Comparison of ENCODE assay signal across 30 cellular contexts in genomic region chr5:124463840-124464239, GRCh38.
"Had no signal": no experiment of that assay in that cellular context is flagged by ENCODE, and none has a peak within 500 bp of the region (broad histone marks: within the 10 kb centered on the region; RNA-seq: fewer than 3 reads in every experiment).

No MANE protein-coding gene starts in this region.

- FAIRE-seq: bronchial epithelial cell had no signal

- H3K36me3 Mint-ChIP-seq: activated CD4-positive, alpha-beta memory T cell treated with anti-CD3 and anti-CD28 coated beads for 36 hours; activated CD8-positive, alpha-beta memory T cell treated with anti-CD3 and anti-CD28 coated beads, Interleukin-2, amount 10 ng/mL, durations not matched to agents 7 days and 5 days; activated naive CD4-positive, alpha-beta T cell treated with anti-CD3 and anti-CD28 coated beads, Interleukin-2, amount 50 U/mL, for 24 hours; activated naive CD8-positive, alpha-beta T cell treated with anti-CD3 and anti-CD28 coated beads for 36 hours had no signal

- DNase-seq: activated CD4-positive, alpha-beta memory T cell treated with anti-CD3 and anti-CD28 coated beads for 36 hours; activated CD4-positive, alpha-beta T cell treated with anti-CD3 and anti-CD28 coated beads for 36 hours; activated CD4-positive, alpha-beta T cell treated with anti-CD3 and anti-CD28 coated beads, Interleukin-2, amount 10 ng/mL, durations not matched to agents 24 days and 14 days; activated CD4-positive, CD25-positive, alpha-beta regulatory T cell; activated CD4-positive, CD25-positive, alpha-beta regulatory T cell treated with anti-CD3 and anti-CD28 coated beads, Interleukin-2, amount 50 U/mL, for 72 hours; activated CD8-positive, alpha-beta memory T cell treated with anti-CD3 and anti-CD28 coated beads, Interleukin-2, amount 10 ng/mL, durations not matched to agents 7 days and 5 days; activated CD8-positive, alpha-beta memory T cell treated with anti-CD3 and anti-CD28 coated beads, Interleukin-2, amount 50 U/mL, for 4 hours; activated CD8-positive, alpha-beta T cell treated with anti-CD3 and anti-CD28 coated beads, Interleukin-2, amount 10 ng/mL, durations not matched to agents 7 days and 5 days; activated effector memory CD4-positive, alpha-beta T cell treated with anti-CD3 and anti-CD28 coated beads, Interleukin-2, amount 50 U/mL, for 16 hours; activated naive CD4-positive, alpha-beta T cell treated with anti-CD3 and anti-CD28 coated beads for 36 hours; activated naive CD8-positive, alpha-beta T cell treated with anti-CD3 and anti-CD28 coated beads for 36 hours; activated naive CD8-positive, alpha-beta T cell treated with anti-CD3 and anti-CD28 coated beads, Interleukin-2, amount 50 U/mL, for 24 hours; activated T-cell treated with anti-CD3 and anti-CD28 coated beads, Interleukin-2, amount 50 U/mL, for 24 hours; adrenal gland; amygdala; aorta; brain microvascular endothelial cell; cortex of kidney; dermis blood vessel endothelial cell; effector CD4-positive, alpha-beta T cell; effector memory CD8-positive, alpha-beta T cell; erythroblast; foreskin keratinocyte; gastrocnemius medialis; T-helper 2 cell had no signal

- H3K27ac Mint-ChIP-seq: activated CD4-positive, alpha-beta memory T cell treated with anti-CD3 and anti-CD28 coated beads for 36 hours; activated CD4-positive, alpha-beta T cell treated with anti-CD3 and anti-CD28 coated beads for 36 hours; activated CD4-positive, alpha-beta T cell treated with anti-CD3 and anti-CD28 coated beads, Interleukin-2, amount 10 ng/mL, durations not matched to agents 24 days and 14 days; activated CD8-positive, alpha-beta memory T cell treated with anti-CD3 and anti-CD28 coated beads, Interleukin-2, amount 10 ng/mL, durations not matched to agents 7 days and 5 days; activated CD8-positive, alpha-beta T cell treated with anti-CD3 and anti-CD28 coated beads, Interleukin-2, amount 10 ng/mL, durations not matched to agents 7 days and 5 days; activated naive CD4-positive, alpha-beta T cell treated with anti-CD3 and anti-CD28 coated beads for 36 hours; activated naive CD4-positive, alpha-beta T cell treated with anti-CD3 and anti-CD28 coated beads, Interleukin-2, amount 50 U/mL, for 24 hours; activated naive CD8-positive, alpha-beta T cell treated with anti-CD3 and anti-CD28 coated beads for 36 hours; activated naive CD8-positive, alpha-beta T cell treated with anti-CD3 and anti-CD28 coated beads, Interleukin-2, amount 50 U/mL, for 24 hours; activated T-cell treated with anti-CD3 and anti-CD28 coated beads, Interleukin-2, amount 50 U/mL, for 24 hours; activated T-helper 2 cell treated with anti-CD3 and anti-CD28 coated beads, Interferon-gamma antibody, Interleukin-2, Interleukin-4, amounts not matched to agents 10 μg/mL and 5 μg/mL and 100 μg/mL, durations not matched to agents 14 hours and 24 hours and 36 hours; effector memory CD8-positive, alpha-beta T cell had no signal

- H3K27ac ChIP-seq: adrenal gland, brain microvascular endothelial cell, esophagus muscularis mucosa, foreskin keratinocyte, gastrocnemius medialis had no signal

- H3K9me3 ChIP-seq: adrenal gland, esophagus muscularis mucosa, gastrocnemius medialis had no signal

- H3K4me3 ChIP-seq: adrenal gland, esophagus muscularis mucosa, gastrocnemius medialis had no signal

- H3K36me3 ChIP-seq: adrenal gland, brain microvascular endothelial cell, esophagus muscularis mucosa, gastrocnemius medialis had no signal

- H3K4me1 Mint-ChIP-seq: activated CD4-positive, alpha-beta T cell treated with anti-CD3 and anti-CD28 coated beads for 36 hours; activated CD4-positive, alpha-beta T cell treated with anti-CD3 and anti-CD28 coated beads, Interleukin-2, amount 10 ng/mL, durations not matched to agents 24 days and 14 days; activated CD8-positive, alpha-beta memory T cell treated with anti-CD3 and anti-CD28 coated beads, Interleukin-2, amount 10 ng/mL, durations not matched to agents 7 days and 5 days; activated naive CD4-positive, alpha-beta T cell treated with anti-CD3 and anti-CD28 coated beads, Interleukin-2, amount 50 U/mL, for 24 hours; activated naive CD8-positive, alpha-beta T cell treated with anti-CD3 and anti-CD28 coated beads for 36 hours; central memory CD8-positive, alpha-beta T cell had no signal

- H3K27me3 Mint-ChIP-seq: activated CD4-positive, alpha-beta memory T cell treated with anti-CD3 and anti-CD28 coated beads for 36 hours; activated CD4-positive, alpha-beta T cell treated with anti-CD3 and anti-CD28 coated beads, Interleukin-2, amount 10 ng/mL, durations not matched to agents 24 days and 14 days; activated CD8-positive, alpha-beta memory T cell treated with anti-CD3 and anti-CD28 coated beads, Interleukin-2, amount 10 ng/mL, durations not matched to agents 7 days and 5 days; activated naive CD8-positive, alpha-beta T cell treated with anti-CD3 and anti-CD28 coated beads, Interleukin-2, amount 50 U/mL, for 24 hours; activated T-cell treated with anti-CD3 and anti-CD28 coated beads, Interleukin-2, amount 50 U/mL, for 24 hours; central memory CD8-positive, alpha-beta T cell; effector memory CD8-positive, alpha-beta T cell had no signal

- H3K4me3 Mint-ChIP-seq: activated CD4-positive, alpha-beta memory T cell treated with anti-CD3 and anti-CD28 coated beads for 36 hours; activated CD4-positive, alpha-beta T cell treated with anti-CD3 and anti-CD28 coated beads for 36 hours; activated CD4-positive, alpha-beta T cell treated with anti-CD3 and anti-CD28 coated beads, Interleukin-2, amount 10 ng/mL, durations not matched to agents 24 days and 14 days; activated CD8-positive, alpha-beta memory T cell treated with anti-CD3 and anti-CD28 coated beads, Interleukin-2, amount 10 ng/mL, durations not matched to agents 7 days and 5 days; activated CD8-positive, alpha-beta T cell treated with anti-CD3 and anti-CD28 coated beads, Interleukin-2, amount 10 ng/mL, durations not matched to agents 7 days and 5 days; activated naive CD4-positive, alpha-beta T cell treated with anti-CD3 and anti-CD28 coated beads for 36 hours; activated naive CD4-positive, alpha-beta T cell treated with anti-CD3 and anti-CD28 coated beads, Interleukin-2, amount 50 U/mL, for 24 hours; activated naive CD8-positive, alpha-beta T cell treated with anti-CD3 and anti-CD28 coated beads for 36 hours; activated naive CD8-positive, alpha-beta T cell treated with anti-CD3 and anti-CD28 coated beads, Interleukin-2, amount 50 U/mL, for 24 hours; activated T-cell treated with anti-CD3 and anti-CD28 coated beads, Interleukin-2, amount 50 U/mL, for 24 hours; central memory CD8-positive, alpha-beta T cell; effector memory CD8-positive, alpha-beta T cell had no signal

- H3K4me1 ChIP-seq: foreskin keratinocyte, gastrocnemius medialis had no signal

- H3K27me3 ChIP-seq: adrenal gland, brain microvascular endothelial cell, esophagus muscularis mucosa, gastrocnemius medialis had no signal

- ATAC-seq: activated CD4-positive, alpha-beta T cell treated with anti-CD3 and anti-CD28 coated beads for 36 hours; activated CD8-positive, alpha-beta memory T cell treated with anti-CD3 and anti-CD28 coated beads, Interleukin-2, amount 10 ng/mL, durations not matched to agents 7 days and 5 days; activated CD8-positive, alpha-beta T cell treated with anti-CD3 and anti-CD28 coated beads, Interleukin-2, amount 10 ng/mL, durations not matched to agents 7 days and 5 days; activated naive CD8-positive, alpha-beta T cell treated with anti-CD3 and anti-CD28 coated beads, Interleukin-2, amount 50 U/mL, for 24 hours; effector memory CD8-positive, alpha-beta T cell; foreskin keratinocyte; gastrocnemius medialis had no signal

- H3K9me3 Mint-ChIP-seq: activated CD4-positive, alpha-beta T cell treated with anti-CD3 and anti-CD28 coated beads, Interleukin-2, amount 10 ng/mL, durations not matched to agents 24 days and 14 days; activated naive CD4-positive, alpha-beta T cell treated with anti-CD3 and anti-CD28 coated beads for 36 hours; activated naive CD4-positive, alpha-beta T cell treated with anti-CD3 and anti-CD28 coated beads, Interleukin-2, amount 50 U/mL, for 24 hours; activated T-cell treated with anti-CD3 and anti-CD28 coated beads, Interleukin-2, amount 50 U/mL, for 24 hours; activated T-helper 2 cell treated with anti-CD3 and anti-CD28 coated beads, Interferon-gamma antibody, Interleukin-2, Interleukin-4, amounts not matched to agents 10 μg/mL and 5 μg/mL and 100 μg/mL, durations not matched to agents 14 hours and 24 hours and 36 hours; effector memory CD8-positive, alpha-beta T cell had no signal
